10 cellular contexts compared by ENCODE assay signal in genomic region chrX:135263376-135263775, GRCh38. TPM values are rescaled to one million over a fixed set of nuclear protein-coding genes. Genes with fewer than 3 reads are reported as not detected.
"Had no signal": no experiment of that assay in that cellular context is flagged by ENCODE, and none has a peak within 500 bp of the region (broad histone marks: within the 10 kb centered on the region; RNA-seq: fewer than 3 reads in every experiment).

No MANE protein-coding gene starts in this region.

RNA-seq across cellular contexts. Expression of gene ETDA, which starts 11.5 kb away (rescaled TPM):
- total RNA-seq: OCI-LY7, PC-3, PC-9, Peyer's patch, Right ventricle myocardium inferior, Right ventricle myocardium superior, RPMI7951, SJCRH30, SJSA1, SK-MEL-5 had no signal

RNA-seq across cellular contexts. Expression of gene ETDC, which starts 45.9 kb away (rescaled TPM):
- total RNA-seq: OCI-LY7, PC-3, PC-9, Peyer's patch, Right ventricle myocardium inferior, Right ventricle myocardium superior, RPMI7951, SJCRH30, SJSA1, SK-MEL-5 had no signal
